Comparison of ENCODE assay signal across 27 cellular contexts in the genomic region with DNA sequence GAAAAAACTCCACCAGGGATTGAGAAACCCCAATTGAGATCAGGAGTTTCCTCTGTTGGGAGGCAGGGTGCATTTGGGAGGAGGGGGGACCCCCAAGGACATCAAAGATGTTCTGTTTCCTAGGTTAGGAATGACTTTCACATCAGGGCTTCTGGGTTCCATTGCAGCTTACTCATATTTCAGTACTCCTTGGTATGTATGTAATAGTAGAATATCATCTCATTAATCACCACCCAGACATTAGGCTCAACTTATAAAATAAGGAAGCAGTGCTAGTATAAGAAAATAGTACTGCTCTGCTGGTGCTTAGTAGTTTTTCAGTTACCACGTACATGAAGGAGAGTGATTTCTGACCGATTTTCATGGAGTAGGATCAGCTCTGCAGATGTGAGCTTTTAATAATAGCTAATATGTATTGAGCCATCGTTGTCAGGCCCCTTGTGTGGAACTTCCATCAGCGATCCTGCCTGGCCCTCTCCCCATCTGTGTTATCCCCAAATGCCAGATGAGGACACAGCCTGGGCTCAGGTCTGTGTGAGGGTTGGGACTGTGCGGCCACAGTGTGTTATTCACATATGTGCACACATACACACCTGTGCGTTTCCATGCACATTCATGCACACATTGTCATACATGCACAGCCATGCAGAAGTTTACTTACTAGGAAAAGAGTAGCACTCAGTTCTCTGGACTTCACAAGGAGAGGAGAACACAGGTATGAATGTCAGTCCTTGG. TPM values are rescaled to one million over a fixed set of nuclear protein-coding genes. Genes with fewer than 3 reads are reported as not detected.
DNase-seq lines count a peak whose midpoint lies in the region; ATAC-seq and TF ChIP-seq lines count a peak whose summit lies in the region.
"Had no signal": no experiment of that assay in that cellular context is flagged by ENCODE, and none has a peak within 500 bp of the region (broad histone marks: within the 10 kb centered on the region; RNA-seq: fewer than 3 reads in every experiment).

No MANE protein-coding gene starts in this region.

- H3K36me3 ChIP-seq in Panc1 (ENCODE audit: control insufficient read depth, insufficient read depth, low read length): peaks cover 10% of the 10 kb centered on the region
- peaks cover 14 to 19% (median 17%) of the 10 kb centered on the region in 4 donors for H3K36me3 ChIP-seq in upper lobe of left lung
- H3K36me3 ChIP-seq: colonic mucosa had no signal

- H3K4me3 ChIP-seq in Panc1 (ENCODE audit: low read depth in 2 of 2, low read length in 2 of 2) (no peak overlapping the region), upper lobe of left lung (no peak overlapping the region)
- H3K4me3 ChIP-seq: colonic mucosa, esophagus squamous epithelium, Peyer's patch, psoas muscle, testis had no signal

- no peak for TF ChIP-seq POLR2A in upper lobe of left lung (IDR thresholded peaks at IDR 0.05)

- TF ChIP-seq CTCF in Panc1 (IDR thresholded peaks at IDR 0.05) (no peak), upper lobe of left lung (IDR thresholded peaks at IDR 0.05) (no peak)

- H3K27ac ChIP-seq in Panc1 (ENCODE audit: low read length) (peak overlapping the region; percentile 49; the same call in 1 of the 2 replicates), epithelial cell of prostate (peak overlapping the region; percentile 100), upper lobe of left lung (no peak overlapping the region)
- H3K27ac ChIP-seq: colonic mucosa, esophagus squamous epithelium, KMS-11, Peyer's patch, psoas muscle, testis had no signal

- H3K4me1 Mint-ChIP-seq in activated T-helper 1 cell treated with anti-CD3 and anti-CD28 coated beads, Interleukin-12 subunit alpha, Interleukin-12 subunit beta, Interleukin-2, Interleukin-4 antibody, amounts not matched to agents 30 ng/mL and 10 ng/mL and 1 ng/mL, durations not matched to agents 14 hours and 24 hours and 36 hours (ENCODE audit: low read depth): peaks cover 18% of the 10 kb centered on the region

- H3K27ac Mint-ChIP-seq in activated T-helper 1 cell treated with anti-CD3 and anti-CD28 coated beads, Interleukin-12 subunit alpha, Interleukin-12 subunit beta, Interleukin-2, Interleukin-4 antibody, amounts not matched to agents 30 ng/mL and 10 ng/mL and 1 ng/mL, durations not matched to agents 14 hours and 24 hours and 36 hours: no peak overlapping the region
- H3K27ac Mint-ChIP-seq: activated naive CD8-positive, alpha-beta T cell treated with anti-CD3 and anti-CD28 coated beads, Interleukin-2, amount 50 U/mL, for 24 hours; CD4-positive, CD25-positive, alpha-beta regulatory T cell; stimulated activated naive B cell treated with anti-CD40 and anti-IgM and Interleukin-4, amounts not matched to agents 10 μg/mL and 1 μg/mL and 100 μg/mL, for 72 hours had no signal

- no peaks in the 10 kb centered on the region for H3K27me3 Mint-ChIP-seq in activated T-helper 1 cell treated with anti-CD3 and anti-CD28 coated beads, Interleukin-12 subunit alpha, Interleukin-12 subunit beta, Interleukin-2, Interleukin-4 antibody, amounts not matched to agents 30 ng/mL and 10 ng/mL and 1 ng/mL, durations not matched to agents 14 hours and 24 hours and 36 hours (ENCODE audit: insufficient read depth)
- H3K27me3 Mint-ChIP-seq: activated naive CD8-positive, alpha-beta T cell treated with anti-CD3 and anti-CD28 coated beads, Interleukin-2, amount 50 U/mL, for 24 hours; effector memory CD8-positive, alpha-beta T cell had no signal

- in situ Hi-C loops in Panc1 (cut with HindIII; ENCODE audit: low pct_unique_long_range_greater_than_20kb, low sequenced_read_pairs): no loop called here

- POLR2A ChIA-PET in Panc1 (lab: Charles Lee): no interaction called here

- BruUV-seq in Panc1 (replicated peaks; lab: Mats Ljungman, UMichigan): no TSS peak

- H3K4me3 Mint-ChIP-seq in activated T-helper 1 cell treated with anti-CD3 and anti-CD28 coated beads, Interleukin-12 subunit alpha, Interleukin-12 subunit beta, Interleukin-2, Interleukin-4 antibody, amounts not matched to agents 30 ng/mL and 10 ng/mL and 1 ng/mL, durations not matched to agents 14 hours and 24 hours and 36 hours: no peak overlapping the region
- H3K4me3 Mint-ChIP-seq: activated naive CD8-positive, alpha-beta T cell treated with anti-CD3 and anti-CD28 coated beads, Interleukin-2, amount 50 U/mL, for 24 hours; CD4-positive, CD25-positive, alpha-beta regulatory T cell; effector memory CD8-positive, alpha-beta T cell; stimulated activated naive B cell treated with anti-CD40 and anti-IgM and Interleukin-4, amounts not matched to agents 10 μg/mL and 1 μg/mL and 100 μg/mL, for 72 hours had no signal

- no peaks in the 10 kb centered on the region for H3K9me3 Mint-ChIP-seq in activated T-helper 1 cell treated with anti-CD3 and anti-CD28 coated beads, Interleukin-12 subunit alpha, Interleukin-12 subunit beta, Interleukin-2, Interleukin-4 antibody, amounts not matched to agents 30 ng/mL and 10 ng/mL and 1 ng/mL, durations not matched to agents 14 hours and 24 hours and 36 hours
- H3K9me3 Mint-ChIP-seq: activated naive CD8-positive, alpha-beta T cell treated with anti-CD3 and anti-CD28 coated beads, Interleukin-2, amount 50 U/mL, for 24 hours; CD4-positive, CD25-positive, alpha-beta regulatory T cell; effector memory CD8-positive, alpha-beta T cell; stimulated activated naive B cell treated with anti-CD40 and anti-IgM and Interleukin-4, amounts not matched to agents 10 μg/mL and 1 μg/mL and 100 μg/mL, for 72 hours had no signal

- peak; percentile 54 for DNase-seq in GM03348 (ENCODE audit: low spot score)
- DNase-seq in Panc1 (ENCODE audit: low read depth, low spot score): no peak
- DNase-seq in epithelial cell of prostate (ENCODE audit: low read depth, low spot score): no peak
- DNase-seq in renal cortical epithelial cell (ENCODE audit: low read depth): peak; percentile 25
- DNase-seq in occipital lobe (lab: John Stamatoyannopoulos, UW): no peak
- no peak for DNase-seq in activated T-helper 1 cell treated with anti-CD3 and anti-CD28 coated beads, Interleukin-12 subunit alpha, Interleukin-12 subunit beta, Interleukin-2, Interleukin-4 antibody, amounts not matched to agents 30 ng/mL and 10 ng/mL and 1 ng/mL, durations not matched to agents 14 hours and 24 hours and 36 hours (ENCODE audit: low spot score)
- DNase-seq in upper lobe of left lung: no peak
- DNase-seq: activated CD4-positive, CD25-positive, alpha-beta regulatory T cell treated with anti-CD3 and anti-CD28 coated beads, Interleukin-2, amount 50 U/mL, for 72 hours; activated CD8-positive, alpha-beta memory T cell treated with anti-CD3 and anti-CD28 coated beads for 24 hours; activated gamma-delta T cell treated with Interleukin-2 at 50 U/mL for 16 hours; activated naive CD8-positive, alpha-beta T cell treated with anti-CD3 and anti-CD28 coated beads, Interleukin-2, amount 50 U/mL, for 24 hours; activated T-cell treated with anti-CD3 and anti-CD28 coated beads, Interleukin-2, amount 50 U/mL, for 1 hour; CD4-positive, CD25-positive, alpha-beta regulatory T cell; colonic mucosa; effector memory CD8-positive, alpha-beta T cell; esophagus squamous epithelium; kidney glomerular epithelial cell; NCI-H1436 treated with DMSO at 0.1 percent for 48 hours; NCI-H524; Peyer's patch; psoas muscle; small intestine; stimulated activated naive B cell treated with anti-CD40 and anti-IgM and Interleukin-4, amounts not matched to agents 10 μg/mL and 1 μg/mL and 100 μg/mL, for 72 hours; T-helper 1 cell; testis had no signal

- 89 to 90% methylated on average over 6 of the region's 6 CpGs for WGBS in upper lobe of left lung, 2 donors

- no peak for TF ChIP-seq EP300 in upper lobe of left lung (IDR thresholded peaks at IDR 0.05)

- intact Hi-C loops in Panc1 (cut with micrococcal nuclease; ENCODE audit: unreplicated experiment): loop anchor here (5.0 kb wide), 1 partner anchor 1740 kb away; no protein-coding TSS in a partner anchor
- intact Hi-C loops in activated T-helper 1 cell treated with anti-CD3 and anti-CD28 coated beads, Interleukin-12 subunit alpha, Interleukin-12 subunit beta, Interleukin-2, Interleukin-4 antibody, amounts not matched to agents 30 ng/mL and 10 ng/mL and 1 ng/mL, durations not matched to agents 14 hours and 24 hours and 36 hours (cut with micrococcal nuclease): no loop called here

- H3K4me1 ChIP-seq in Panc1 (ENCODE audit: control insufficient read depth, insufficient read depth, low read length) (peaks cover 40% of the 10 kb centered on the region), upper lobe of left lung (no peaks in the 10 kb centered on the region)
- H3K4me1 ChIP-seq: colonic mucosa, psoas muscle had no signal

- no peak for ATAC-seq in Panc1
- ATAC-seq in upper lobe of left lung (ENCODE audit: low FRiP score in 2 of 2): no peak
- ATAC-seq: activated naive CD8-positive, alpha-beta T cell treated with anti-CD3 and anti-CD28 coated beads, Interleukin-2, amount 50 U/mL, for 24 hours; effector memory CD8-positive, alpha-beta T cell; psoas muscle; stimulated activated naive B cell treated with anti-CD40 and anti-IgM and Interleukin-4, amounts not matched to agents 10 μg/mL and 1 μg/mL and 100 μg/mL, for 72 hours had no signal

- CTCF ChIA-PET in Panc1 (lab: Charles Lee): no interaction called here

- H3K9me3 ChIP-seq in Panc1 (ENCODE audit: control insufficient read depth, insufficient read depth, low read depth, low read length) (no peaks in the 10 kb centered on the region), upper lobe of left lung (no peaks in the 10 kb centered on the region)
- H3K9me3 ChIP-seq: colonic mucosa, esophagus squamous epithelium, Peyer's patch, psoas muscle, testis had no signal

- H3K27me3 ChIP-seq in Panc1 (ENCODE audit: control insufficient read depth, insufficient read depth, low read length): no peaks in the 10 kb centered on the region
- H3K27me3 ChIP-seq in upper lobe of left lung: no peaks in the 10 kb centered on the region
- H3K27me3 ChIP-seq: colonic mucosa, esophagus squamous epithelium, Peyer's patch, testis had no signal

- H3K36me3 Mint-ChIP-seq in activated T-helper 1 cell treated with anti-CD3 and anti-CD28 coated beads, Interleukin-12 subunit alpha, Interleukin-12 subunit beta, Interleukin-2, Interleukin-4 antibody, amounts not matched to agents 30 ng/mL and 10 ng/mL and 1 ng/mL, durations not matched to agents 14 hours and 24 hours and 36 hours (ENCODE audit: low read depth): peaks cover 17% of the 10 kb centered on the region

RNA-seq across cellular contexts. Expression of gene UPP1, which starts 23.5 kb away (rescaled TPM):
- total RNA-seq in Panc1 (2021; ENCODE audit: unreplicated experiment): 331 TPM
- polyA plus RNA-seq in Panc1 (2012; ENCODE audit: insufficient read length): 234 TPM
- total RNA-seq in renal cortical epithelial cell: 9.3 and 18.1 TPM in 2 replicates
- total RNA-seq in occipital lobe: 1.4 TPM
- 51.6 and 55.4 TPM in 2 replicates for total RNA-seq in activated T-helper 1 cell treated with anti-CD3 and anti-CD28 coated beads, Interleukin-12 subunit alpha, Interleukin-12 subunit beta, Interleukin-2, Interleukin-4 antibody, amounts not matched to agents 30 ng/mL and 10 ng/mL and 1 ng/mL, durations not matched to agents 14 hours and 24 hours and 36 hours
- total RNA-seq in upper lobe of left lung: 100 to 1,000 TPM in 1 of 6 donors, 10 to 100 TPM in 5; 30.6 to 107 (median 72.0) TPM

RNA-seq across cellular contexts. Expression of gene ABCA13, which starts 58.7 kb away (rescaled TPM):
- total RNA-seq in Panc1 (2021; ENCODE audit: unreplicated experiment): 1.7 TPM
- polyA plus RNA-seq in Panc1 (2012; ENCODE audit: insufficient read length): 1.4 TPM
- total RNA-seq in renal cortical epithelial cell: 0.45 and 0.87 TPM in 2 replicates
- 0.16 TPM for total RNA-seq in occipital lobe
- not detected in 2 replicates for total RNA-seq in activated T-helper 1 cell treated with anti-CD3 and anti-CD28 coated beads, Interleukin-12 subunit alpha, Interleukin-12 subunit beta, Interleukin-2, Interleukin-4 antibody, amounts not matched to agents 30 ng/mL and 10 ng/mL and 1 ng/mL, durations not matched to agents 14 hours and 24 hours and 36 hours
- total RNA-seq in upper lobe of left lung: 10 to 100 TPM in 3 of 6 donors, 1 to 10 TPM in 2, under 1 TPM in 1; 0.49 to 27.7 (median 7.1) TPM
- total RNA-seq: lung microvascular endothelial cell had no signal
- polyA plus RNA-seq: CD4-positive, CD25-positive, alpha-beta regulatory T cell; psoas muscle had no signal

Comparison
In these comparisons a context has a peak if more than half of its experiments do, and no peak if none do; other contexts are left out.
1. DNase-seq: peak in GM03348 (single experiment) and renal cortical epithelial cell (single experiment); none in Panc1 (single experiment), epithelial cell of prostate (single experiment), occipital lobe (single experiment), activated T-helper 1 cell treated with anti-CD3 and anti-CD28 coated beads, Interleukin-12 subunit alpha, Interleukin-12 subunit beta, Interleukin-2, Interleukin-4 antibody, amounts not matched to agents 30 ng/mL and 10 ng/mL and 1 ng/mL, durations not matched to agents 14 hours and 24 hours and 36 hours (single experiment) and upper lobe of left lung (0 of 2).
2. H3K27ac ChIP-seq: peak in Panc1 (single experiment) and epithelial cell of prostate (single experiment); none in upper lobe of left lung (0 of 4).